ENCODE assay signal across 8 cellular contexts in the genomic region with DNA sequence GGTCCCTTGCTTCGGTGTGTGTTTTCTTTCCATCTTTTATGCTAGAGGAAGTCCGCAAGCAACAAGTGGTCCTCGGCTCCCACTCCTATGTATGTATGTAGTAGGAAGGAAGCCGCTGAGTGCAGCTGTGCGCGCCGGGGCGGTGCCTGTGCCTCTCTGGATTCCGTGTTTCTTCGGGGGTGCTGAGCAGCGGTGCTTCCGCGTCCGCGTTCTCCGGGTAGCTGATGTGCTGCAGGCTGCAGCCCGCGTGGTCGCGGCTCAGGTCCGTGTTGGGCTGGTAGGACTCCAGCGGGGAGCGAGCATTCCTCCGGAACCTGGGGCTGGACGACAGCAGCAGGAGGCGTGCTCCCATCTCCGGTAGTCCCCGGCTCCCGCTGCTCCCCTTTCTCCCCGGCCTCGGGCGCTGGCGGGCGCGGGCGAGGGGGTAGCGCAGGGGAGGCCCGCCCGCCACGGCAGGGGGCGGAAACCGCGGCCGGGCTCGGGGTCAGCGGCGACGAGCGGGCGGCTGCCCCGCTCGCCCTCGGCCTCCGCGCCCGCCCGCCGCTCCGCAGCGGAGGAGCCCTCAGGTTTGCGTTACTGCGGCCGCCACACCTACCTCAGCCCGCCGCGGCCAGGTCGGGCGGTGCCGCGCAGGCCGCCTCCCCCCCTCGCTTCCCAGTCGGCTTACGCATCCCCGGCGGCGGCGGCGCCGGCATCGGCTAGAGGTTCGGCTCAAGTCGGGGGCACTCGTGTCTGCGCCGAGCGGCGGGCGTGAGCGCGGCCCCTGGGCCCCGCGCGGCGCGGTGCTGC. TPM values are rescaled to one million over a fixed set of nuclear protein-coding genes. Genes with fewer than 3 reads are reported as not detected.
DNase-seq lines count a peak whose midpoint lies in the region; ATAC-seq lines count a peak whose summit lies in the region.

No MANE protein-coding gene starts in this region.

- H3K36me3 Mint-ChIP-seq in central memory CD8-positive, alpha-beta T cell (ENCODE audit: insufficient read depth) = peaks cover 7% of the 10 kb centered on the region

- H3K27me3 Mint-ChIP-seq in central memory CD8-positive, alpha-beta T cell = no peaks in the 10 kb centered on the region

- DNase-seq in NCI-H2107 (lab: John Stamatoyannopoulos, UW) = peak; percentile 68
- no peak for DNase-seq in NCI-H2107 treated with DMSO at 0.1 percent for 48 hours (lab: John Stamatoyannopoulos, UW; ENCODE audit: unreplicated experiment)
- peak; percentile 49 for DNase-seq in NCI-H1694 (lab: John Stamatoyannopoulos, UW)
- peak; percentile 41 for DNase-seq in activated CD4-positive, CD25-positive, alpha-beta regulatory T cell treated with anti-CD3 and anti-CD28 coated beads, Interleukin-2, amount 50 U/mL, for 16 hours (ENCODE audit: low read depth, low spot score)
- peak; percentile 40 to 44 for DNase-seq in central memory CD8-positive, alpha-beta T cell (ENCODE audit: low spot score in 2 of 2)
- DNase-seq in left lobe of liver (ENCODE audit: low spot score) = peak; percentile 61
- peak; percentile 39 to 58 for DNase-seq in stimulated activated CD4-positive, alpha-beta T cell treated with anti-CD3 and anti-CD28 coated beads, Interleukin-2, amount 100 ng/mL, for 48 hours

- ATAC-seq in HG02870 (IDR thresholded peaks at IDR 0.05; ENCODE audit: unreplicated experiment) = peak; percentile 33
- ATAC-seq in central memory CD8-positive, alpha-beta T cell (replicated peaks; ENCODE audit: extremely low read depth, poor library complexity, severe bottlenecking) = peak; percentile 64
- peak; percentile 58 for ATAC-seq in left lobe of liver

- H3K4me1 Mint-ChIP-seq in central memory CD8-positive, alpha-beta T cell = peaks cover 51% of the 10 kb centered on the region

- H3K4me3 Mint-ChIP-seq in central memory CD8-positive, alpha-beta T cell = peak overlapping the region; percentile 91

- H3K27ac Mint-ChIP-seq in central memory CD8-positive, alpha-beta T cell (ENCODE audit: low read depth) = peak overlapping the region; percentile 84

- H3K9me3 Mint-ChIP-seq in central memory CD8-positive, alpha-beta T cell = no peaks in the 10 kb centered on the region

RNA-seq across cellular contexts. Expression of gene C17orf67, which starts 0.5 kb away (rescaled TPM):
- total RNA-seq in left lobe of liver = 1.9 TPM

RNA-seq across cellular contexts. Expression of gene DGKE, which starts 0.7 kb away (rescaled TPM):
- 4.0 TPM for total RNA-seq in left lobe of liver
